ENCODE assay signal across 13 cellular contexts in the genomic region with DNA sequence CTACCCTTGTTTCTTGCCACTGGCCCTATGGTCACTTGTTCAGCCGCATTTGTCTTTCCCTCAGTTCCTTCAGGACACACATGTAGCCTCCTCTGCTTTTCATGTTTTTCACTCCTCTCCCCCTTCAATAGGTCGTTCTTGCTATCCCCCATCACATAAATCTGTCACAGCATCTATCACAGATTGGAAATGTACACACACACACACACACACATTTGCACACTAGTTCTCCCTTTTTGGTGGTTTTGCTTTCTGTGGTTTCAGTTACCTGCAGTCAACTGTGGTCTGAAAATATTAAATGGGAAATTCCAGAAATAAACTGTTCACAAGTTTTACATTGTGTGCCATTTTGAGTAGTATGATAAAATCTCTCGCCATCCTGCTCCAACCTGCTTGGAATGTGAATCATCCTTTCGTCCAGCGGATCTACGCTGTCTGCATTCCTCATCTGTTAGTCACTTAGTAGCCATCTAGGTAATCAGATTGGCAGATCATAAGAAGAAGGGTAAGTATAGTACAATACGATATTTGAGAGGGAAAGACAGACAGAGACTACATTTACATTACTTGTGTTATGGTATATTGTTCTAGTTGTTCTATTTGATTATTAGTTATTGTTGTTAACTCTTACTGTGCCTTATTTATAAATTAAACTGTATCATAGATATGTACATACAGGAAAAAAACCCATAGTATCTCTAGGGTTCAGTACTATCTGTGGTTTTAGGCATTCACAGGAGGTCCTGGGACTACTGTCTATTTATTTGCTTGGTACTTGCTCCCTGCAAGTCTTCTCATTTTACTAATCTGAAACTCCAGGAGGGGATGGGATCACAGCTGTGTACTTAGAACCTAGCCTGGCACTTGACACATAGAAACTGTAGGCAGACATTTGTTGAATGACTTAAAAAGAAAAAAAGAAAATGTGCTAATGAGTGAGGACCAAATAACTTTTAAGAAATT.
A peak's percentile ranks its signal among the peaks of the same experiment; 100 is the strongest.
DNase-seq lines count a peak whose midpoint lies in the region; ATAC-seq, FAIRE-seq and TF ChIP-seq lines count a peak whose summit lies in the region.
"Had no signal": no experiment of that assay in that cellular context is flagged by ENCODE, and none has a peak within 500 bp of the region (broad histone marks: within the 10 kb centered on the region; RNA-seq: fewer than 3 reads in every experiment).

No MANE protein-coding gene starts in this region.

- TF ChIP-seq RAD21 in A549 (conservative IDR thresholded peaks at IDR 0.05 in 1 of 2, IDR thresholded peaks at IDR 0.05 in 1 of 2) = peak; percentile 34 to 39; a peak in 2 of 5 replicates

- H3K27ac ChIP-seq in A549 = peak overlapping the region; percentile 90 to 92
- peak overlapping the region; percentile 92 for H3K27ac ChIP-seq in foreskin keratinocyte
- H3K27ac ChIP-seq: right lobe of liver had no signal

- peak overlapping the region; percentile 75 for H3K4me2 ChIP-seq in A549

- no peaks in the 10 kb centered on the region for H3K27me3 ChIP-seq in foreskin keratinocyte
- H3K27me3 ChIP-seq: right lobe of liver had no signal

- peak; percentile 100 for FAIRE-seq in A549 (lab: Jason Lieb, UNC)

- peak; percentile 72 to 79; a peak in 3 of 5 replicates for TF ChIP-seq EP300 in A549 (IDR thresholded peaks at IDR 0.05)

- peaks cover 20% of the 10 kb centered on the region for H3K9me3 ChIP-seq in A549
- H3K9me3 ChIP-seq: right lobe of liver had no signal

- 8% methylated on average over 7 of the region's 7 CpGs for WGBS in A549 (ENCODE audit: missing lambda C conversion rate)

- no peak for TF ChIP-seq POLR2A in A549 (IDR thresholded peaks at IDR 0.05; ENCODE audit: low read length)

- POLR2A ChIA-PET in A549 (lab: Yijun Ruan, JAX) = interaction anchor here (1.2 to 1.3 kb wide), 3 partner anchors 60 to 83 kb away, joined by 3 to 5 read pairs (median 3); no protein-coding TSS in a partner anchor

- peak overlapping the region; percentile 12; the same call in 1 of the 3 replicates for H3K4me3 ChIP-seq in A549
- H3K4me3 ChIP-seq: right lobe of liver had no signal

- no peak for TF ChIP-seq CTCF in A549 (IDR thresholded peaks at IDR 0.05)
- TF ChIP-seq CTCF in foreskin keratinocyte (conservative IDR thresholded peaks at IDR 0.05) = no peak

- DNase-seq in A549 (ENCODE audit: low read depth in 1 of 2, low spot score in 1 of 2) (peak; percentile 72 to 94), HCEC 1CT (peak; percentile 81), foreskin keratinocyte (peak; percentile 96 to 98), D341Med (ENCODE audit: low spot score) (no peak), RPMI8226 (no peak), NCI-H345 treated with DMSO at 0.1 percent for 48 hours (lab: John Stamatoyannopoulos, UW; ENCODE audit: unreplicated experiment) (no peak)
- DNase-seq: effector memory CD4-positive, alpha-beta T cell; left cardiac atrium; NCI-H2227 treated with DMSO at 0.1 percent for 48 hours; right lobe of liver; T-helper 2 cell had no signal

- peak; percentile 98 for ATAC-seq in A549
- peak; percentile 98 for ATAC-seq in SK-N-SH treated with all-trans-retinoic acid at 6 μM for 48 hours
- ATAC-seq in foreskin keratinocyte = peak; percentile 98
- no peak for ATAC-seq in HG02970 (IDR thresholded peaks at IDR 0.05; ENCODE audit: low FRiP score, unreplicated experiment)

- CTCF ChIA-PET in A549 (lab: Yijun Ruan, JAX) = interaction anchor here (1.1 to 1.4 kb wide), 6 partner anchors 8 to 207 kb away, joined by 3 to 6 read pairs (median 4); a partner anchor contains a TSS

- peaks cover 44% of the 10 kb centered on the region for H3K4me1 ChIP-seq in A549
- peaks cover 24% of the 10 kb centered on the region for H3K4me1 ChIP-seq in foreskin keratinocyte
- H3K4me1 ChIP-seq: right lobe of liver had no signal

TF ChIP-seq in A549, 52 proteins besides CTCF, POLR2A, EP300 and RAD21 (continues in another document):
- TF ChIP-seq NFE2L2 (conservative IDR thresholded peaks at IDR 0.05; ENCODE audit: low read length) (no peak), CEBPB (IDR thresholded peaks at IDR 0.05) (peak in 1 of 2 experiments; percentile 69; a peak in 1 of 4 replicates), RFX5 (IDR thresholded peaks at IDR 0.05) (no peak), JUN (IDR thresholded peaks at IDR 0.05) (peak; percentile 86; a peak in 3 of 5 replicates), HDAC2 (IDR thresholded peaks at IDR 0.05) (no peak), GATA3 (IDR thresholded peaks at IDR 0.05; ENCODE audit: borderline replicate concordance) (peak; percentile 100), TP53 (CRISPR knock-in tag; IDR thresholded peaks at IDR 0.05) (no peak), MAZ (IDR thresholded peaks at IDR 0.05; ENCODE audit: borderline replicate concordance, low read depth, low read length) (no peak), SREBF2 (IDR thresholded peaks at IDR 0.05) (no peak), CHD4 (IDR thresholded peaks at IDR 0.05; ENCODE audit: borderline replicate concordance) (no peak), CBX8 (IDR thresholded peaks at IDR 0.05) (no peak)
- TF ChIP-seq, protein P1, sequence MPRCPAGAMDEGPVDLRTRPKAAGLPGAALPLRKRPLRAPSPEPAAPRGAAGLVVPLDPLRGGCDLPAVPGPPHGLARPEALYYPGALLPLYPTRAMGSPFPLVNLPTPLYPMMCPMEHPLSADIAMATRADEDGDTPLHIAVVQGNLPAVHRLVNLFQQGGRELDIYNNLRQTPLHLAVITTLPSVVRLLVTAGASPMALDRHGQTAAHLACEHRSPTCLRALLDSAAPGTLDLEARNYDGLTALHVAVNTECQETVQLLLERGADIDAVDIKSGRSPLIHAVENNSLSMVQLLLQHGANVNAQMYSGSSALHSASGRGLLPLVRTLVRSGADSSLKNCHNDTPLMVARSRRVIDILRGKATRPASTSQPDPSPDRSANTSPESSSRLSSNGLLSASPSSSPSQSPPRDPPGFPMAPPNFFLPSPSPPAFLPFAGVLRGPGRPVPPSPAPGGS (IDR thresholded peaks at IDR 0.05) = 0 out of 3 replicates have a peak, but pooled peaks have one; percentile 46
- TF ChIP-seq, protein P2, sequence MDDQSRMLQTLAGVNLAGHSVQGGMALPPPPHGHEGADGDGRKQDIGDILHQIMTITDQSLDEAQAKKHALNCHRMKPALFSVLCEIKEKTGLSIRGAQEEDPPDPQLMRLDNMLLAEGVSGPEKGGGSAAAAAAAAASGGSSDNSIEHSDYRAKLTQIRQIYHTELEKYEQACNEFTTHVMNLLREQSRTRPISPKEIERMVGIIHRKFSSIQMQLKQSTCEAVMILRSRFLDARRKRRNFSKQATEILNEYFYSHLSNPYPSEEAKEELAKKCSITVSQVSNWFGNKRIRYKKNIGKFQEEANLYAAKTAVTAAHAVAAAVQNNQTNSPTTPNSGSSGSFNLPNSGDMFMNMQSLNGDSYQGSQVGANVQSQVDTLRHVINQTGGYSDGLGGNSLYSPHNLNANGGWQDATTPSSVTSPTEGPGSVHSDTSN (IDR thresholded peaks at IDR 0.05) = 0 out of 2 replicates have a peak, but pooled peaks have one; percentile 22
- TF ChIP-seq, protein P3, sequence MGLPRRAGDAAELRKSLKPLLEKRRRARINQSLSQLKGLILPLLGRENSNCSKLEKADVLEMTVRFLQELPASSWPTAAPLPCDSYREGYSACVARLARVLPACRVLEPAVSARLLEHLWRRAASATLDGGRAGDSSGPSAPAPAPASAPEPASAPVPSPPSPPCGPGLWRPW (IDR thresholded peaks at IDR 0.05) = no peak

TF ChIP-seq in SK-N-SH treated with all-trans-retinoic acid at 6 μM for 48 hours, 23 proteins besides CTCF, POLR2A, EP300 and RAD21:
- no peak for TF ChIP-seq ARNTL (CRISPR knock-in tag; IDR thresholded peaks at IDR 0.05; ENCODE audit: borderline replicate concordance, low read depth)
- TF ChIP-seq, protein P4, sequence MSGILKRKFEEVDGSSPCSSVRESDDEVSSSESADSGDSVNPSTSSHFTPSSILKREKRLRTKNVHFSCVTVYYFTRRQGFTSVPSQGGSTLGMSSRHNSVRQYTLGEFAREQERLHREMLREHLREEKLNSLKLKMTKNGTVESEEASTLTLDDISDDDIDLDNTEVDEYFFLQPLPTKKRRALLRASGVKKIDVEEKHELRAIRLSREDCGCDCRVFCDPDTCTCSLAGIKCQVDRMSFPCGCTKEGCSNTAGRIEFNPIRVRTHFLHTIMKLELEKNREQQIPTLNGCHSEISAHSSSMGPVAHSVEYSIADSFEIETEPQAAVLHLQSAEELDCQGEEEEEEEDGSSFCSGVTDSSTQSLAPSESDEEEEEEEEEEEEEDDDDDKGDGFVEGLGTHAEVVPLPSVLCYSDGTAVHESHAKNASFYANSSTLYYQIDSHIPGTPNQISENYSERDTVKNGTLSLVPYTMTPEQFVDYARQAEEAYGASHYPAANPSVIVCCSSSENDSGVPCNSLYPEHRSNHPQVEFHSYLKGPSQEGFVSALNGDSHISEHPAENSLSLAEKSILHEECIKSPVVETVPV (CRISPR knock-in tag; IDR thresholded peaks at IDR 0.05) = no peak
- peak; percentile 47; the same call in 1 of the 2 replicates for TF ChIP-seq ISL1 (CRISPR knock-in tag; IDR thresholded peaks at IDR 0.05)
- TF ChIP-seq, protein P5, sequence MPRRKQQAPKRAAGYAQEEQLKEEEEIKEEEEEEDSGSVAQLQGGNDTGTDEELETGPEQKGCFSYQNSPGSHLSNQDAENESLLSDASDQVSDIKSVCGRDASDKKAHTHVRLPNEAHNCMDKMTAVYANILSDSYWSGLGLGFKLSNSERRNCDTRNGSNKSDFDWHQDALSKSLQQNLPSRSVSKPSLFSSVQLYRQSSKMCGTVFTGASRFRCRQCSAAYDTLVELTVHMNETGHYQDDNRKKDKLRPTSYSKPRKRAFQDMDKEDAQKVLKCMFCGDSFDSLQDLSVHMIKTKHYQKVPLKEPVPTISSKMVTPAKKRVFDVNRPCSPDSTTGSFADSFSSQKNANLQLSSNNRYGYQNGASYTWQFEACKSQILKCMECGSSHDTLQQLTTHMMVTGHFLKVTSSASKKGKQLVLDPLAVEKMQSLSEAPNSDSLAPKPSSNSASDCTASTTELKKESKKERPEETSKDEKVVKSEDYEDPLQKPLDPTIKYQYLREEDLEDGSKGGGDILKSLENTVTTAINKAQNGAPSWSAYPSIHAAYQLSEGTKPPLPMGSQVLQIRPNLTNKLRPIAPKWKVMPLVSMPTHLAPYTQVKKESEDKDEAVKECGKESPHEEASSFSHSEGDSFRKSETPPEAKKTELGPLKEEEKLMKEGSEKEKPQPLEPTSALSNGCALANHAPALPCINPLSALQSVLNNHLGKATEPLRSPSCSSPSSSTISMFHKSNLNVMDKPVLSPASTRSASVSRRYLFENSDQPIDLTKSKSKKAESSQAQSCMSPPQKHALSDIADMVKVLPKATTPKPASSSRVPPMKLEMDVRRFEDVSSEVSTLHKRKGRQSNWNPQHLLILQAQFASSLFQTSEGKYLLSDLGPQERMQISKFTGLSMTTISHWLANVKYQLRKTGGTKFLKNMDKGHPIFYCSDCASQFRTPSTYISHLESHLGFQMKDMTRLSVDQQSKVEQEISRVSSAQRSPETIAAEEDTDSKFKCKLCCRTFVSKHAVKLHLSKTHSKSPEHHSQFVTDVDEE (CRISPR knock-in tag; IDR thresholded peaks at IDR 0.05) = no peak

Comparison
In these comparisons a context has a peak if more than half of its experiments do, and no peak if none do; other contexts are left out.
1. DNase-seq: peak in A549 (2 of 2), HCEC 1CT (single experiment) and foreskin keratinocyte (2 of 2); none in D341Med (single experiment), RPMI8226 (single experiment) and NCI-H345 treated with DMSO at 0.1 percent for 48 hours (single experiment).